8 cellular contexts compared by ENCODE assay signal in genomic region chr1:150572918-150573647, GRCh38. TPM values are rescaled to one million over a fixed set of nuclear protein-coding genes. Genes with fewer than 3 reads are reported as not detected.
DNase-seq lines count a peak whose midpoint lies in the region; ATAC-seq and TF ChIP-seq lines count a peak whose summit lies in the region.

No MANE protein-coding gene starts in this region.

- H3K4me2 ChIP-seq in OCI-LY7 (ENCODE audit: low read length), result peak overlapping the region; percentile 99

- H3K27ac Mint-ChIP-seq in endodermal cell, result peak overlapping the region; percentile 68

- H3K36me3 Mint-ChIP-seq in endodermal cell (ENCODE audit: low read depth), result peaks cover 77% of the 10 kb centered on the region

- CTCF ChIA-PET in OCI-LY7 (lab: Charles Lee; ENCODE audit: unreplicated experiment), result interaction anchor here (0.8 kb wide), 1 partner anchor 9 kb away, joined by 5 read pairs; no protein-coding TSS in a partner anchor

- no peak for ATAC-seq in GM18858 (IDR thresholded peaks at IDR 0.05; ENCODE audit: unreplicated experiment)
- no peak for ATAC-seq in GM19023 (IDR thresholded peaks at IDR 0.05; ENCODE audit: unreplicated experiment)

- BruUV-seq in OCI-LY7 (replicated peaks; lab: Mats Ljungman, UMichigan), result no TSS peak

- peaks cover 88% of the 10 kb centered on the region for H3K79me2 ChIP-seq in OCI-LY7 (ENCODE audit: insufficient read depth, low read depth, low read length)

- no peak overlapping the region for H3K9ac ChIP-seq in endodermal cell (ENCODE audit: extremely low read depth, low read length, poor library complexity, severe bottlenecking)

- no peaks in the 10 kb centered on the region for H3K27me3 Mint-ChIP-seq in endodermal cell (ENCODE audit: insufficient read depth)

- peak overlapping the region; percentile 49 for H3K4me3 ChIP-seq in OCI-LY7 (ENCODE audit: low read depth, low read length, poor library complexity, severe bottlenecking)
- H3K4me3 ChIP-seq in endodermal cell (ENCODE audit: low read length), result no peak overlapping the region
- H3K4me3 ChIP-seq in prostate gland, result no peak overlapping the region

- no peak for TF ChIP-seq CTCF in OCI-LY7 (conservative IDR thresholded peaks at IDR 0.05; ENCODE audit: low read length)
- no peak for TF ChIP-seq CTCF in endodermal cell (conservative IDR thresholded peaks at IDR 0.05)
- no peak for TF ChIP-seq CTCF in prostate gland (IDR thresholded peaks at IDR 0.05)

- H3K9me2 ChIP-seq in OCI-LY7 (ENCODE audit: insufficient read depth, low read length), result no peaks in the 10 kb centered on the region

- H3K9me3 ChIP-seq in OCI-LY7 (ENCODE audit: low read length) (no peaks in the 10 kb centered on the region), endodermal cell (ENCODE audit: control insufficient read depth, low read length) (no peaks in the 10 kb centered on the region), prostate gland (no peaks in the 10 kb centered on the region)

- no peaks in the 10 kb centered on the region for H3K27me3 ChIP-seq in endodermal cell (ENCODE audit: control insufficient read depth, insufficient read depth, low read length, poor library complexity, severe bottlenecking)
- H3K27me3 ChIP-seq in prostate gland (replicated peaks; ENCODE audit: insufficient read depth), result no peaks in the 10 kb centered on the region

- H3K36me3 ChIP-seq in OCI-LY7 (ENCODE audit: insufficient read depth, low read length) (peaks cover 86% of the 10 kb centered on the region), endodermal cell (ENCODE audit: control insufficient read depth, insufficient read depth, low read length) (peaks cover 71% of the 10 kb centered on the region), prostate gland (no peaks in the 10 kb centered on the region)

- intact Hi-C loops in OCI-LY7 (cut with micrococcal nuclease; ENCODE audit: unreplicated experiment) (no loop called here), prostate gland (cut with DNase I) (no loop called here)

- peaks cover 39% of the 10 kb centered on the region for H4K20me1 ChIP-seq in OCI-LY7 (ENCODE audit: insufficient read depth, low read length)

- H3K4me3 Mint-ChIP-seq in endodermal cell, result peak overlapping the region; percentile 31

- no peak for TF ChIP-seq POLR2A in prostate gland (IDR thresholded peaks at IDR 0.05)

- peaks cover 43% of the 10 kb centered on the region for H3K4me1 Mint-ChIP-seq in endodermal cell

- POLR2A ChIA-PET in OCI-LY7 (lab: Charles Lee), result interaction anchor here (13.8 kb wide), 1 partner anchor 9 kb away, joined by 260 read pairs; no protein-coding TSS in a partner anchor

- DNase-seq in ELF-1 (ENCODE audit: low read depth, low spot score) (peak; percentile 53), OCI-LY7 (ENCODE audit: low spot score) (peak; percentile 60), endodermal cell (peak; percentile 58), prostate gland (ENCODE audit: low spot score) (no peak), substantia nigra (lab: John Stamatoyannopoulos, UW) (no peak), AG08395 (ENCODE audit: low spot score) (no peak)

- H3K9me3 Mint-ChIP-seq in endodermal cell, result no peaks in the 10 kb centered on the region

- H3K27ac ChIP-seq in OCI-LY7 (ENCODE audit: low read depth, low read length, poor library complexity, severe bottlenecking) (peak overlapping the region; percentile 85), endodermal cell (ENCODE audit: low read depth, low read length) (no peak overlapping the region), prostate gland (peak overlapping the region; percentile 98 to 100), substantia nigra (ENCODE audit: low read depth, low read length, poor library complexity, severe bottlenecking) (no peak overlapping the region)

- H3K4me1 ChIP-seq in OCI-LY7 (ENCODE audit: insufficient read depth, low read length, poor library complexity, severe bottlenecking), result peaks cover 79% of the 10 kb centered on the region
- peaks cover 11% of the 10 kb centered on the region for H3K4me1 ChIP-seq in endodermal cell (ENCODE audit: control insufficient read depth, insufficient read depth, low read length)
- peaks cover 13% of the 10 kb centered on the region for H3K4me1 ChIP-seq in prostate gland (replicated peaks)

- no peak overlapping the region for H2AFZ ChIP-seq in OCI-LY7 (ENCODE audit: low read length)

- WGBS in endodermal cell (ENCODE audit: insufficient coverage in 1 of 2, insufficient read length in 1 of 2), 2 experiments, result 92 to 93% methylated on average over 4 of the region's 4 CpGs
- 63% methylated on average over 4 of the region's 4 CpGs for WGBS in prostate gland

RNA-seq across cellular contexts. Expression of gene MCL1, which starts 6.3 kb away (rescaled TPM):
- total RNA-seq in OCI-LY7 (2014; rRNA removed; shearing (Covaris generic)), result 102 and 125 TPM in 2 replicates
- 144 and 157 TPM in 2 replicates for total RNA-seq in OCI-LY7 (2022)
- 100 to 1,000 TPM; 133 to 173 TPM for total RNA-seq in endodermal cell
- 132 TPM for polyA plus RNA-seq in endodermal cell (2013, experiment 1 of 2)
- polyA plus RNA-seq in endodermal cell (2013, experiment 2 of 2), result 134 TPM
- 100 to 1,000 TPM; 161 to 168 TPM for total RNA-seq in prostate gland

RNA-seq across cellular contexts. Expression of gene ADAMTSL4, which starts 23.9 kb away (rescaled TPM):
- total RNA-seq in OCI-LY7 (2014; rRNA removed; shearing (Covaris generic)), result not detected in 2 replicates
- total RNA-seq in OCI-LY7 (2022) (0.24 TPM in 1 of 2 replicates, not detected in the other), endodermal cell (1 to 10 TPM; 3.7 to 3.9 TPM), prostate gland (1 to 10 TPM; 3.7 to 9.7 TPM)
- polyA plus RNA-seq in endodermal cell (2013, experiment 1 of 2), result 2.9 TPM
- polyA plus RNA-seq in endodermal cell (2013, experiment 2 of 2), result 1.5 TPM

RNA-seq across cellular contexts. Expression of gene ENSA, which starts 56.3 kb away (rescaled TPM):
- total RNA-seq in OCI-LY7 (2014; rRNA removed; shearing (Covaris generic)), result 97.1 and 116 TPM in 2 replicates
- total RNA-seq in OCI-LY7 (2022), result 164 and 166 TPM in 2 replicates
- total RNA-seq in endodermal cell, result 100 to 1,000 TPM; 266 to 364 TPM
- 140 TPM for polyA plus RNA-seq in endodermal cell (2013, experiment 1 of 2)
- polyA plus RNA-seq in endodermal cell (2013, experiment 2 of 2), result 146 TPM
- 100 to 1,000 TPM; 133 to 201 TPM for total RNA-seq in prostate gland

RNA-seq across cellular contexts. Expression of gene FALEC, which starts 57.5 kb away (rescaled TPM):
- total RNA-seq in OCI-LY7 (2014; rRNA removed; shearing (Covaris generic)), result 0.47 and 2.8 TPM in 2 replicates
- total RNA-seq in OCI-LY7 (2022), result 1.9 and 2.7 TPM in 2 replicates
- total RNA-seq in endodermal cell, result 1 to 10 TPM in 1 of 2 donors, under 1 TPM in 1; 0.70 to 1.6 TPM
- polyA plus RNA-seq in endodermal cell (2013, experiment 1 of 2), result not detected
- polyA plus RNA-seq in endodermal cell (2013, experiment 2 of 2), result not detected
- not detected for total RNA-seq in prostate gland

Comparison
In these comparisons a context has a peak if more than half of its experiments do, and no peak if none do; other contexts are left out.
1. DNase-seq: peak in ELF-1 (single experiment), OCI-LY7 (single experiment) and endodermal cell (single experiment); none in prostate gland (single experiment), substantia nigra (0 of 49) and AG08395 (single experiment).
2. H3K27ac ChIP-seq: peak in OCI-LY7 (single experiment) and prostate gland (2 of 2); none in endodermal cell (single experiment) and substantia nigra (single experiment).